Comparison of ENCODE assay signal across 8 cellular contexts in genomic region chr17:43125967-43126910, GRCh38. TPM values are rescaled to one million over a fixed set of nuclear protein-coding genes. Genes with fewer than 3 reads are reported as not detected.
A peak's percentile ranks its signal among the peaks of the same experiment; 100 is the strongest.
DNase-seq lines count a peak whose midpoint lies in the region; ATAC-seq, FAIRE-seq and TF ChIP-seq lines count a peak whose summit lies in the region.

No MANE protein-coding gene starts in this region.

- no peak for FAIRE-seq in small intestine (lab: Jason Lieb, UNC)

- H3K27ac ChIP-seq in left ventricle myocardium inferior (replicated peaks) (peak overlapping the region; percentile 80), small intestine (ENCODE audit: low read depth in 1 of 2, low read length in 1 of 2) (peak overlapping the region; percentile 92 to 93)

- POLR2A ChIA-PET in WTC11 (lab: Charles Lee) = interaction anchor here (1.0 to 2.2 kb wide), 3 partner anchors 9 to 43 kb away, joined by 3 to 10 read pairs (median 3); no protein-coding TSS in a partner anchor

- peaks cover 9% of the 10 kb centered on the region for H3K9me3 Mint-ChIP-seq in WTC11

- peak overlapping the region; percentile 99 for H3K27ac Mint-ChIP-seq in WTC11

- no peaks in the 10 kb centered on the region for H3K9me3 ChIP-seq in left ventricle myocardium inferior (replicated peaks)
- no peaks in the 10 kb centered on the region for H3K9me3 ChIP-seq in small intestine (ENCODE audit: control insufficient read depth, low read depth)

- intact Hi-C loops in left ventricle myocardium inferior (cut with micrococcal nuclease) = no loop called here

- ATAC-seq in WTC11 (no peak), HG02588 (IDR thresholded peaks at IDR 0.05; ENCODE audit: unreplicated experiment) (no peak), HG03139 (IDR thresholded peaks at IDR 0.05; ENCODE audit: unreplicated experiment) (no peak)

- DNase-seq in activated effector memory CD4-positive, alpha-beta T cell treated with anti-CD3 and anti-CD28 coated beads, Interleukin-2, amount 50 U/mL, for 16 hours = peak; percentile 63
- no peak for DNase-seq in activated effector memory CD4-positive, alpha-beta T cell treated with Interleukin-2 at 50 U/mL for 16 hours
- DNase-seq in WTC11 (ENCODE audit: low spot score) = peak; percentile 21
- no peak for DNase-seq in left ventricle myocardium inferior
- DNase-seq in small intestine = peak; percentile 3
- no peak for DNase-seq in KBM-7

- TF ChIP-seq CTCF in WTC11 (IDR thresholded peaks at IDR 0.05) (no peak), left ventricle myocardium inferior (IDR thresholded peaks at IDR 0.05; ENCODE audit: borderline replicate concordance) (no peak)

- no peaks in the 10 kb centered on the region for H3K27me3 ChIP-seq in left ventricle myocardium inferior (ENCODE audit: low read depth)
- H3K27me3 ChIP-seq in small intestine (ENCODE audit: control insufficient read depth in 2 of 2, insufficient read depth in 2 of 2, low read length in 2 of 2) = no peaks in the 10 kb centered on the region

- WGBS in small intestine, 3 donors = 70 to 77% (median 76%) methylated on average over 46 to 59 of the region's 59 CpGs

- H3K4me3 Mint-ChIP-seq in WTC11 = peak overlapping the region; percentile 98

- peaks cover 9% of the 10 kb centered on the region for H3K4me1 Mint-ChIP-seq in WTC11

- in situ Hi-C loops in KBM-7 (cut with MboI; ENCODE audit: low pct_unique_long_range_greater_than_20kb, low sequenced_read_pairs) = no loop called here

- no peaks in the 10 kb centered on the region for H3K27me3 Mint-ChIP-seq in WTC11 (ENCODE audit: low read depth)

- peaks cover 33% of the 10 kb centered on the region for H3K36me3 Mint-ChIP-seq in WTC11

- H3K36me3 ChIP-seq in left ventricle myocardium inferior (no peaks in the 10 kb centered on the region), small intestine (ENCODE audit: control insufficient read depth in 2 of 2, insufficient read depth in 2 of 2, low read length in 2 of 2) (peaks cover 0 to 2% of the 10 kb centered on the region in 2 donors)

- peaks cover 38% of the 10 kb centered on the region for H3K4me1 ChIP-seq in left ventricle myocardium inferior
- H3K4me1 ChIP-seq in small intestine (ENCODE audit: control insufficient read depth in 2 of 2, insufficient read depth in 1 of 2, low read depth in 1 of 2, low read length in 1 of 2) = peaks cover 2 to 4% of the 10 kb centered on the region in 2 donors

- peak overlapping the region; percentile 77 for H3K4me3 ChIP-seq in left ventricle myocardium inferior
- H3K4me3 ChIP-seq in small intestine (ENCODE audit: low read depth in 1 of 2, low read length in 2 of 2) = peak overlapping the region; percentile 58 to 75

- CTCF ChIA-PET in WTC11 (lab: Charles Lee) = no interaction called here

TF ChIP-seq in WTC11, 78 proteins besides CTCF, POLR2A, EP300 and RAD21:
- no peak for TF ChIP-seq ZNF281 (CRISPR knock-in tag; IDR thresholded peaks at IDR 0.05)
- TF ChIP-seq FOXP1 (CRISPR knock-in tag; IDR thresholded peaks at IDR 0.05; ENCODE audit: borderline replicate concordance) = peak; percentile 30; the same call in 1 of the 2 replicates
- TF ChIP-seq ETV6 (CRISPR knock-in tag; IDR thresholded peaks at IDR 0.05) = no peak
- no peak for TF ChIP-seq ATF6 (CRISPR knock-in tag; IDR thresholded peaks at IDR 0.05)
- no peak for TF ChIP-seq MLX (CRISPR knock-in tag; IDR thresholded peaks at IDR 0.05)
- no peak for TF ChIP-seq PREB (CRISPR knock-in tag; IDR thresholded peaks at IDR 0.05; ENCODE audit: borderline replicate concordance)

RNA-seq across cellular contexts. Expression of gene BRCA1, which starts 1.1 kb away (rescaled TPM):
- 37.8 to 38.4 TPM (median 38.1 TPM) in 3 replicates for total RNA-seq in WTC11 (2021)
- 8.1 TPM for total RNA-seq in left ventricle myocardium inferior
- 1 to 10 TPM in 2 of 3 donors, under 1 TPM in 1; 0.45 to 9.7 (median 1.4) TPM for polyA plus RNA-seq in small intestine

RNA-seq across cellular contexts. Expression of gene NBR1, which starts 44.8 kb away (rescaled TPM):
- total RNA-seq in WTC11 (2021) (38.4 to 42.8 TPM (median 38.9 TPM) in 3 replicates), left ventricle myocardium inferior (103 TPM)
- polyA plus RNA-seq in small intestine = 10 to 100 TPM; 42.7 to 74.7 (median 62.4) TPM

Comparison
In these comparisons a context has a peak if more than half of its experiments do, and no peak if none do; other contexts are left out.
1. DNase-seq: peak in activated effector memory CD4-positive, alpha-beta T cell treated with anti-CD3 and anti-CD28 coated beads, Interleukin-2, amount 50 U/mL, for 16 hours (single experiment), WTC11 (single experiment) and small intestine (single experiment); none in activated effector memory CD4-positive, alpha-beta T cell treated with Interleukin-2 at 50 U/mL for 16 hours (single experiment), left ventricle myocardium inferior (single experiment) and KBM-7 (single experiment).